17 cellular contexts compared by ENCODE assay signal in the genomic region with DNA sequence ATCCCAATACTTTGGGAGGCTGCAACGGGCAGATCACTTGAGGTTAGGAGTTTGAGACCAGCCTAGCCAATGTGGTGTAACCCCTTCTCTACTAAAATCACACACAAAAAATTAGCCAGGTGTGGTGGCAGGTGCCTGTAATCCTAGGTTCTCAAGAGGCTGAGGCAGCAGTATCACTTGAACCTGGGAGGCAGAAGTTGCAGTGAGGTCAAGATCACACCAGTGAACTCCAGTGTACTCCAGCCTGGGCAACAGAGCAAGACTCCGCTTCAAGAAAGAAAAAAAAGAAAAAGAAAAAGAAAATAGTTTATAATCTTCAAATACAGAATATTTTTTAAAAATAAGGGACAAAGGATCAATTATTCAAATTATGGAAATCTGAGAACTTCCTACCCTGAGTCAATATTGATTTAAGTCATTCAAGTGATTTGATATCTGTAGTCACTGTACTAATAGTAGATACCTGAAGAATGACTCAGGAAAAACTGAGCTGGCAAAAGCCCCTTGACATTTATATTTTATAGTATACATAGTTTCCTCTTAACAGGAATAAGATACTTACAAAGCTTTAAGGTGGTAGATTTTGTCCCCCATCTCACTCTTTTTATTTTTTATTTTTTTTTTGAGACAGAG.
DNase-seq lines count a peak whose midpoint lies in the region; ATAC-seq and TF ChIP-seq lines count a peak whose summit lies in the region.
"Had no signal": no experiment of that assay in that cellular context is flagged by ENCODE, and none has a peak within 500 bp of the region (broad histone marks: within the 10 kb centered on the region; RNA-seq: fewer than 3 reads in every experiment).

No MANE protein-coding gene starts in this region.

- H3K4me1 Mint-ChIP-seq in immature natural killer cell = peaks cover 47 to 71% of the 10 kb centered on the region in 2 donors

- H3K9me3 Mint-ChIP-seq in immature natural killer cell = no peaks in the 10 kb centered on the region
- H3K9me3 Mint-ChIP-seq: CD8-positive, alpha-beta T cell; stimulated activated naive CD8-positive, alpha-beta T cell treated with anti-CD3 and anti-CD28 coated beads, Interleukin-15, Interleukin-2, amounts not matched to agents 100 ng/mL and 50 ng/mL, for 24 hours had no signal

- peak overlapping the region in 1 of 6 donors; percentile 73 for H3K27ac Mint-ChIP-seq in immature natural killer cell
- H3K27ac Mint-ChIP-seq: CD8-positive, alpha-beta T cell; stimulated activated naive CD8-positive, alpha-beta T cell treated with anti-CD3 and anti-CD28 coated beads, Interleukin-15, Interleukin-2, amounts not matched to agents 100 ng/mL and 50 ng/mL, for 24 hours had no signal

- H3K4me3 Mint-ChIP-seq in immature natural killer cell = no peak overlapping the region
- H3K4me3 Mint-ChIP-seq: CD8-positive, alpha-beta T cell; stimulated activated naive CD8-positive, alpha-beta T cell treated with anti-CD3 and anti-CD28 coated beads, Interleukin-15, Interleukin-2, amounts not matched to agents 100 ng/mL and 50 ng/mL, for 24 hours had no signal

- peak; percentile 20 for DNase-seq in EL
- DNase-seq in NCI-H748 treated with DMSO at 0.1 percent for 48 hours (lab: John Stamatoyannopoulos, UW) = peak; percentile 27
- DNase-seq in fibroblast of mammary gland (ENCODE audit: low read depth) = peak; percentile 33
- no peak for DNase-seq in head of caudate nucleus
- DNase-seq in immature natural killer cell = no peak
- DNase-seq: activated CD8-positive, alpha-beta memory T cell treated with anti-CD3 and anti-CD28 coated beads, Interleukin-2, amount 50 U/mL, for 4 hours; activated gamma-delta T cell treated with Interleukin-2 at 50 U/mL for 16 hours; CD8-positive, alpha-beta T cell; left colon; NCI-H1930; right cardiac atrium; SIG-M5; uterus had no signal

- ATAC-seq in HG03159 (IDR thresholded peaks at IDR 0.05; ENCODE audit: unreplicated experiment) (no peak), GM21576 (IDR thresholded peaks at IDR 0.05; ENCODE audit: unreplicated experiment) (no peak)
- ATAC-seq: CD8-positive, alpha-beta T cell; left colon; right cardiac atrium had no signal

- no peaks in the 10 kb centered on the region for H3K27me3 Mint-ChIP-seq in immature natural killer cell (ENCODE audit: low read depth in 3 of 3)
- H3K27me3 Mint-ChIP-seq: stimulated activated naive CD8-positive, alpha-beta T cell treated with anti-CD3 and anti-CD28 coated beads, Interleukin-15, Interleukin-2, amounts not matched to agents 100 ng/mL and 50 ng/mL, for 24 hours had no signal

- TF ChIP-seq CTCF in 22Rv1 (IDR thresholded peaks at IDR 0.05) (no peak), fibroblast of mammary gland (conservative IDR thresholded peaks at IDR 0.05; ENCODE audit: control insufficient read depth, insufficient read depth, low read depth, low read length) (no peak)

- no peak overlapping the region for H3K4me3 ChIP-seq in fibroblast of mammary gland (ENCODE audit: control insufficient read depth, low read depth, low read length)
- H3K4me3 ChIP-seq: uterus had no signal

- intact Hi-C loops in head of caudate nucleus (cut with DNase I) = no loop called here

- H3K36me3 Mint-ChIP-seq in immature natural killer cell = peaks cover 0 to 4% (median 0%) of the 10 kb centered on the region in 3 donors

- H3K27ac ChIP-seq in 22Rv1 = peak overlapping the region; percentile 1; the same call in 1 of the 2 replicates
- H3K27ac ChIP-seq: uterus had no signal

Comparison
In these comparisons a context has a peak if more than half of its experiments do, and no peak if none do; other contexts are left out.
1. DNase-seq: peak in EL (single experiment), NCI-H748 treated with DMSO at 0.1 percent for 48 hours (single experiment) and fibroblast of mammary gland (single experiment); none in head of caudate nucleus (0 of 42) and immature natural killer cell (0 of 3).